16 cellular contexts compared by ENCODE assay signal in genomic region chr10:4177826-4178225, GRCh38.
"Had no signal": no experiment of that assay in that cellular context is flagged by ENCODE, and none has a peak within 500 bp of the region (broad histone marks: within the 10 kb centered on the region; RNA-seq: fewer than 3 reads in every experiment).

No MANE protein-coding gene starts in this region.

- H3K27ac ChIP-seq: esophagus squamous epithelium, psoas muscle, right lobe of liver, spleen, thyroid gland had no signal

- H3K9me3 ChIP-seq: esophagus squamous epithelium, psoas muscle, right lobe of liver, thyroid gland had no signal

- H3K4me1 ChIP-seq: right lobe of liver, thyroid gland had no signal

- H3K27me3 ChIP-seq: esophagus squamous epithelium, right lobe of liver, spleen, thyroid gland had no signal

- H3K4me3 ChIP-seq: esophagus squamous epithelium, psoas muscle, right lobe of liver, spleen, thyroid gland had no signal

- DNase-seq: cerebellar nuclear complex; dermis blood vessel endothelial cell; esophagus squamous epithelium; glutamatergic neuron; kidney glomerular epithelial cell; psoas muscle; retina; right lobe of liver; spleen; stimulated activated CD4-positive, alpha-beta T cell treated with anti-CD3 and anti-CD28 coated beads, Interleukin-15, amount 100 ng/mL, for 24 hours; stimulated activated CD4-positive, alpha-beta T cell treated with anti-CD3 and anti-CD28 coated beads, Interleukin-1b, Interleukin-23, amount 100 ng/mL, for 48 hours; stimulated activated CD4-positive, alpha-beta T cell treated with anti-CD3 and anti-CD28 coated beads, Interleukin-4, amount 100 ng/mL, for 4 hours; stimulated activated naive B cell treated with anti-CD40 and anti-IgM and Interleukin-4, amounts not matched to agents 10 μg/mL and 1 μg/mL and 100 μg/mL, for 72 hours; stimulated activated naive CD8-positive, alpha-beta T cell treated with anti-CD3 and anti-CD28 coated beads, Interleukin-15, amount 100 ng/mL, for 72 hours; thyroid gland had no signal

- H3K36me3 ChIP-seq: esophagus squamous epithelium, right lobe of liver, spleen, thyroid gland had no signal

- ATAC-seq: natural killer cell treated with Interleukin-12 subunit alpha and Interleukin-12 subunit beta and Interleukin-15 and Interleukin-18, amount 100 ng/mL, for 72 hours; psoas muscle; right lobe of liver; stimulated activated naive B cell treated with anti-CD40 and anti-IgM and Interleukin-4, amounts not matched to agents 10 μg/mL and 1 μg/mL and 100 μg/mL, for 72 hours; stimulated activated naive CD8-positive, alpha-beta T cell treated with anti-CD3 and anti-CD28 coated beads, Interleukin-15, amount 100 ng/mL, for 72 hours had no signal
